1 cellular context compared by ENCODE assay signal in the genomic region with DNA sequence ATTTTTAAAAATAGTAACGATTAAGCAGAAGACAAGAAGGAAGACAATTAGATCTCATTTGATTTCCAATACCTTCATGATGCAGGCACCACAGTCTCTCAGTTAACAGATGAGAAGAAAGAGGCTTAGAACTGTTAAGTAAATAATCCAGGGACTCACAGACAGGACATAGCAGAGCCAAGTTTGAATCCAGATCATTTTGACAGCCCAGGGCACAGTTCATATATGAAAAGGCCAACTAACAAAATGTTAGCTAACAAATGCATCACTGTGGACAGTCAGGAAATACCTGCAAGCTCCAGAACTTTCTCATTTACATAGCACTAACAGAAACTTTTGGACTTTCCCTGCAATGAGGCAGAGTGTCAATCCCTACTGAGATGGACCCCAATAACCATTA.
TF ChIP-seq lines count a peak whose summit lies in the region.

No MANE protein-coding gene starts in this region.

TF ChIP-seq in HepG2, 621 proteins besides CTCF, POLR2A, EP300 and RAD21 (continued from another document and continues in another):
- TF ChIP-seq, protein P1, sequence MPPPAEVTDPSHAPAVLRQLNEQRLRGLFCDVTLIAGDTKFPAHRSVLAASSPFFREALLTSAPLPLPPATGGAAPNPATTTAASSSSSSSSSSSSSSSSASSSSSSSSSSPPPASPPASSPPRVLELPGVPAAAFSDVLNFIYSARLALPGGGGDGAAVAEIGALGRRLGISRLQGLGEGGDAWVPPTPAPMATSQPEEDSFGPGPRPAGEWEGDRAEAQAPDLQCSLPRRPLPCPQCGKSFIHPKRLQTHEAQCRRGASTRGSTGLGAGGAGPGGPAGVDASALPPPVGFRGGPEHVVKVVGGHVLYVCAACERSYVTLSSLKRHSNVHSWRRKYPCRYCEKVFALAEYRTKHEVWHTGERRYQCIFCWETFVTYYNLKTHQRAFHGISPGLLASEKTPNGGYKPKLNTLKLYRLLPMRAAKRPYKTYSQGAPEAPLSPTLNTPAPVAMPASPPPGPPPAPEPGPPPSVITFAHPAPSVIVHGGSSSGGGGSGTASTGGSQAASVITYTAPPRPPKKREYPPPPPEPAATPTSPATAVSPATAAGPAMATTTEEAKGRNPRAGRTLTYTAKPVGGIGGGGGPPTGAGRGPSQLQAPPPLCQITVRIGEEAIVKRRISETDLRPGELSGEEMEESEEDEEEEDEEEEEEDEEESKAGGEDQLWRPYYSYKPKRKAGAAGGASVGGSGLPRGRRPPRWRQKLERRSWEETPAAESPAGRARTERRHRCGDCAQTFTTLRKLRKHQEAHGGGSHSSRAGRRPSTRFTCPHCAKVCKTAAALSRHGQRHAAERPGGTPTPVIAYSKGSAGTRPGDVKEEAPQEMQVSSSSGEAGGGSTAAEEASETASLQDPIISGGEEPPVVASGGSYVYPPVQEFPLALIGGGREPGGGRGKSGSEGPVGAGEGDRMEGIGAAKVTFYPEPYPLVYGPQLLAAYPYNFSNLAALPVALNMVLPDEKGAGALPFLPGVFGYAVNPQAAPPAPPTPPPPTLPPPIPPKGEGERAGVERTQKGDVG (CRISPR knock-in tag; IDR thresholded peaks at IDR 0.05; ENCODE audit: borderline replicate concordance) = no peak
- TF ChIP-seq SAP130 (CRISPR knock-in tag; IDR thresholded peaks at IDR 0.05; ENCODE audit: low read depth) = peak; percentile 59
- TF ChIP-seq ZNF432 (CRISPR knock-in tag; IDR thresholded peaks at IDR 0.05; ENCODE audit: borderline replicate concordance) = no peak
- TF ChIP-seq, protein P2, sequence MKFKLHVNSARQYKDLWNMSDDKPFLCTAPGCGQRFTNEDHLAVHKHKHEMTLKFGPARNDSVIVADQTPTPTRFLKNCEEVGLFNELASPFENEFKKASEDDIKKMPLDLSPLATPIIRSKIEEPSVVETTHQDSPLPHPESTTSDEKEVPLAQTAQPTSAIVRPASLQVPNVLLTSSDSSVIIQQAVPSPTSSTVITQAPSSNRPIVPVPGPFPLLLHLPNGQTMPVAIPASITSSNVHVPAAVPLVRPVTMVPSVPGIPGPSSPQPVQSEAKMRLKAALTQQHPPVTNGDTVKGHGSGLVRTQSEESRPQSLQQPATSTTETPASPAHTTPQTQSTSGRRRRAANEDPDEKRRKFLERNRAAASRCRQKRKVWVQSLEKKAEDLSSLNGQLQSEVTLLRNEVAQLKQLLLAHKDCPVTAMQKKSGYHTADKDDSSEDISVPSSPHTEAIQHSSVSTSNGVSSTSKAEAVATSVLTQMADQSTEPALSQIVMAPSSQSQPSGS (CRISPR knock-in tag; IDR thresholded peaks at IDR 0.05) = no peak
- no peak for TF ChIP-seq ZNF292 (CRISPR knock-in tag; IDR thresholded peaks at IDR 0.05; ENCODE audit: borderline replicate concordance, low read depth)
- no peak; the same call in 1 of the 2 replicates for TF ChIP-seq TGIF2 (CRISPR knock-in tag; IDR thresholded peaks at IDR 0.05)
- TF ChIP-seq ZZZ3 (CRISPR knock-in tag; IDR thresholded peaks at IDR 0.05; ENCODE audit: borderline replicate concordance) = no peak
- TF ChIP-seq ZFP62 (CRISPR knock-in tag; IDR thresholded peaks at IDR 0.05) = no peak
- TF ChIP-seq ZNF510 (CRISPR knock-in tag; IDR thresholded peaks at IDR 0.05; ENCODE audit: low read depth) = no peak
- TF ChIP-seq LCORL (IDR thresholded peaks at IDR 0.05) = peak; percentile 14; the same call in 1 of the 2 replicates
- TF ChIP-seq LCORL (CRISPR knock-in tag; IDR thresholded peaks at IDR 0.05) = no peak
- TF ChIP-seq, protein P3, sequence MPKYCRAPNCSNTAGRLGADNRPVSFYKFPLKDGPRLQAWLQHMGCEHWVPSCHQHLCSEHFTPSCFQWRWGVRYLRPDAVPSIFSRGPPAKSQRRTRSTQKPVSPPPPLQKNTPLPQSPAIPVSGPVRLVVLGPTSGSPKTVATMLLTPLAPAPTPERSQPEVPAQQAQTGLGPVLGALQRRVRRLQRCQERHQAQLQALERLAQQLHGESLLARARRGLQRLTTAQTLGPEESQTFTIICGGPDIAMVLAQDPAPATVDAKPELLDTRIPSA (CRISPR knock-in tag; IDR thresholded peaks at IDR 0.05; ENCODE audit: borderline replicate concordance) = no peak
- TF ChIP-seq MTF2 (CRISPR knock-in tag; IDR thresholded peaks at IDR 0.05; ENCODE audit: borderline replicate concordance) = no peak
- TF ChIP-seq ZBTB20 (CRISPR knock-in tag; IDR thresholded peaks at IDR 0.05; ENCODE audit: borderline replicate concordance, low read depth) = no peak
- TF ChIP-seq MZF1 (CRISPR knock-in tag; IDR thresholded peaks at IDR 0.05; ENCODE audit: borderline replicate concordance) = no peak
- no peak for TF ChIP-seq BORCS8-MEF2B (CRISPR knock-in tag; IDR thresholded peaks at IDR 0.05)
- no peak for TF ChIP-seq KDM3A (CRISPR knock-in tag; IDR thresholded peaks at IDR 0.05; ENCODE audit: low read depth)
- no peak for TF ChIP-seq ZNF224 (CRISPR knock-in tag; IDR thresholded peaks at IDR 0.05)
- TF ChIP-seq RBM22 (optimal IDR thresholded peaks at IDR 0.05; ENCODE audit: low read length) = no peak
- no peak for TF ChIP-seq TCF12 (IDR thresholded peaks at IDR 0.05)
- no peak for TF ChIP-seq TCF12 (CRISPR knock-in tag; IDR thresholded peaks at IDR 0.05)
- TF ChIP-seq RXRB (CRISPR knock-in tag; IDR thresholded peaks at IDR 0.05; ENCODE audit: borderline replicate concordance) = no peak
- TF ChIP-seq CBX2 (IDR thresholded peaks at IDR 0.05; ENCODE audit: low read depth, low read length) = no peak
- no peak for TF ChIP-seq CBX2 (CRISPR knock-in tag; IDR thresholded peaks at IDR 0.05; ENCODE audit: low read depth)
- 0 out of 2 replicates have a peak, but pooled peaks have one; percentile 35 for TF ChIP-seq ZNF317 (CRISPR knock-in tag; IDR thresholded peaks at IDR 0.05)
- TF ChIP-seq, protein P4, sequence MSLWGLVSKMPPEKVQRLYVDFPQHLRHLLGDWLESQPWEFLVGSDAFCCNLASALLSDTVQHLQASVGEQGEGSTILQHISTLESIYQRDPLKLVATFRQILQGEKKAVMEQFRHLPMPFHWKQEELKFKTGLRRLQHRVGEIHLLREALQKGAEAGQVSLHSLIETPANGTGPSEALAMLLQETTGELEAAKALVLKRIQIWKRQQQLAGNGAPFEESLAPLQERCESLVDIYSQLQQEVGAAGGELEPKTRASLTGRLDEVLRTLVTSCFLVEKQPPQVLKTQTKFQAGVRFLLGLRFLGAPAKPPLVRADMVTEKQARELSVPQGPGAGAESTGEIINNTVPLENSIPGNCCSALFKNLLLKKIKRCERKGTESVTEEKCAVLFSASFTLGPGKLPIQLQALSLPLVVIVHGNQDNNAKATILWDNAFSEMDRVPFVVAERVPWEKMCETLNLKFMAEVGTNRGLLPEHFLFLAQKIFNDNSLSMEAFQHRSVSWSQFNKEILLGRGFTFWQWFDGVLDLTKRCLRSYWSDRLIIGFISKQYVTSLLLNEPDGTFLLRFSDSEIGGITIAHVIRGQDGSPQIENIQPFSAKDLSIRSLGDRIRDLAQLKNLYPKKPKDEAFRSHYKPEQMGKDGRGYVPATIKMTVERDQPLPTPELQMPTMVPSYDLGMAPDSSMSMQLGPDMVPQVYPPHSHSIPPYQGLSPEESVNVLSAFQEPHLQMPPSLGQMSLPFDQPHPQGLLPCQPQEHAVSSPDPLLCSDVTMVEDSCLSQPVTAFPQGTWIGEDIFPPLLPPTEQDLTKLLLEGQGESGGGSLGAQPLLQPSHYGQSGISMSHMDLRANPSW (CRISPR knock-in tag; IDR thresholded peaks at IDR 0.05; ENCODE audit: borderline replicate concordance) = no peak
- TF ChIP-seq NFRKB (IDR thresholded peaks at IDR 0.05) = no peak
- TF ChIP-seq, protein P5, sequence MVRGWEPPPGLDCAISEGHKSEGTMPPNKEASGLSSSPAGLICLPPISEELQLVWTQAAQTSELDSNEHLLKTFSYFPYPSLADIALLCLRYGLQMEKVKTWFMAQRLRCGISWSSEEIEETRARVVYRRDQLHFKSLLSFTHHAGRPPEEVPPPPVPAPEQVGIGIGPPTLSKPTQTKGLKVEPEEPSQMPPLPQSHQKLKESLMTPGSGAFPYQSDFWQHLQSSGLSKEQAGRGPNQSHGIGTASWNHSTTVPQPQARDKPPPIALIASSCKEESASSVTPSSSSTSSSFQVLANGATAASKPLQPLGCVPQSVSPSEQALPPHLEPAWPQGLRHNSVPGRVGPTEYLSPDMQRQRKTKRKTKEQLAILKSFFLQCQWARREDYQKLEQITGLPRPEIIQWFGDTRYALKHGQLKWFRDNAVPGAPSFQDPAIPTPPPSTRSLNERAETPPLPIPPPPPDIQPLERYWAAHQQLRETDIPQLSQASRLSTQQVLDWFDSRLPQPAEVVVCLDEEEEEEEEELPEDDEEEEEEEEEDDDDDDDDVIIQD (CRISPR knock-in tag; IDR thresholded peaks at IDR 0.05; ENCODE audit: low read depth) = no peak; the same call in 1 of the 2 replicates
- no peak for TF ChIP-seq KLF11 (CRISPR knock-in tag; IDR thresholded peaks at IDR 0.05)
- TF ChIP-seq ISL2 (CRISPR knock-in tag; IDR thresholded peaks at IDR 0.05) = no peak
- TF ChIP-seq PHF20 (CRISPR knock-in tag; IDR thresholded peaks at IDR 0.05) = no peak
- TF ChIP-seq ASH2L (IDR thresholded peaks at IDR 0.05; ENCODE audit: insufficient read length, low read depth, low read length) = peak; percentile 22
- TF ChIP-seq, protein P6, sequence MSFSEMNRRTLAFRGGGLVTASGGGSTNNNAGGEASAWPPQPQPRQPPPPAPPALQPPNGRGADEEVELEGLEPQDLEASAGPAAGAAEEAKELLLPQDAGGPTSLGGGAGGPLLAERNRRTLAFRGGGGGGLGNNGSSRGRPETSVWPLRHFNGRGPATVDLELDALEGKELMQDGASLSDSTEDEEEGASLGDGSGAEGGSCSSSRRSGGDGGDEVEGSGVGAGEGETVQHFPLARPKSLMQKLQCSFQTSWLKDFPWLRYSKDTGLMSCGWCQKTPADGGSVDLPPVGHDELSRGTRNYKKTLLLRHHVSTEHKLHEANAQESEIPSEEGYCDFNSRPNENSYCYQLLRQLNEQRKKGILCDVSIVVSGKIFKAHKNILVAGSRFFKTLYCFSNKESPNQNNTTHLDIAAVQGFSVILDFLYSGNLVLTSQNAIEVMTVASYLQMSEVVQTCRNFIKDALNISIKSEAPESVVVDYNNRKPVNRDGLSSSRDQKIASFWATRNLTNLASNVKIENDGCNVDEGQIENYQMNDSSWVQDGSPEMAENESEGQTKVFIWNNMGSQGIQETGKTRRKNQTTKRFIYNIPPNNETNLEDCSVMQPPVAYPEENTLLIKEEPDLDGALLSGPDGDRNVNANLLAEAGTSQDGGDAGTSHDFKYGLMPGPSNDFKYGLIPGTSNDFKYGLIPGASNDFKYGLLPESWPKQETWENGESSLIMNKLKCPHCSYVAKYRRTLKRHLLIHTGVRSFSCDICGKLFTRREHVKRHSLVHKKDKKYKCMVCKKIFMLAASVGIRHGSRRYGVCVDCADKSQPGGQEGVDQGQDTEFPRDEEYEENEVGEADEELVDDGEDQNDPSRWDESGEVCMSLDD (CRISPR knock-in tag; IDR thresholded peaks at IDR 0.05; ENCODE audit: borderline replicate concordance) = no peak
- TF ChIP-seq ZNF678 (CRISPR knock-in tag; IDR thresholded peaks at IDR 0.05) = no peak
- TF ChIP-seq, protein P7, sequence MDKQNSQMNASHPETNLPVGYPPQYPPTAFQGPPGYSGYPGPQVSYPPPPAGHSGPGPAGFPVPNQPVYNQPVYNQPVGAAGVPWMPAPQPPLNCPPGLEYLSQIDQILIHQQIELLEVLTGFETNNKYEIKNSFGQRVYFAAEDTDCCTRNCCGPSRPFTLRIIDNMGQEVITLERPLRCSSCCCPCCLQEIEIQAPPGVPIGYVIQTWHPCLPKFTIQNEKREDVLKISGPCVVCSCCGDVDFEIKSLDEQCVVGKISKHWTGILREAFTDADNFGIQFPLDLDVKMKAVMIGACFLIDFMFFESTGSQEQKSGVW (CRISPR knock-in tag; IDR thresholded peaks at IDR 0.05; ENCODE audit: borderline replicate concordance) = no peak
- TF ChIP-seq CBX1 (IDR thresholded peaks at IDR 0.05; ENCODE audit: low read depth) = no peak
- no peak for TF ChIP-seq KLF16 (CRISPR knock-in tag; IDR thresholded peaks at IDR 0.05)
- TF ChIP-seq, protein P8, sequence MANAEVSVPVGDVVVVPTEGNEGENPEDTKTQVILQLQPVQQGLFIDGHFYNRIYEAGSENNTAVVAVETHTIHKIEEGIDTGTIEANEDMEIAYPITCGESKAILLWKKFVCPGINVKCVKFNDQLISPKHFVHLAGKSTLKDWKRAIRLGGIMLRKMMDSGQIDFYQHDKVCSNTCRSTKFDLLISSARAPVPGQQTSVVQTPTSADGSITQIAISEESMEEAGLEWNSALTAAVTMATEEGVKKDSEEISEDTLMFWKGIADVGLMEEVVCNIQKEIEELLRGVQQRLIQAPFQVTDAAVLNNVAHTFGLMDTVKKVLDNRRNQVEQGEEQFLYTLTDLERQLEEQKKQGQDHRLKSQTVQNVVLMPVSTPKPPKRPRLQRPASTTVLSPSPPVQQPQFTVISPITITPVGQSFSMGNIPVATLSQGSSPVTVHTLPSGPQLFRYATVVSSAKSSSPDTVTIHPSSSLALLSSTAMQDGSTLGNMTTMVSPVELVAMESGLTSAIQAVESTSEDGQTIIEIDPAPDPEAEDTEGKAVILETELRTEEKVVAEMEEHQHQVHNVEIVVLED (CRISPR knock-in tag; IDR thresholded peaks at IDR 0.05; ENCODE audit: borderline replicate concordance) = no peak
- TF ChIP-seq KLF6 (CRISPR knock-in tag; IDR thresholded peaks at IDR 0.05) = no peak
- TF ChIP-seq ZC3H4 (CRISPR knock-in tag; IDR thresholded peaks at IDR 0.05; ENCODE audit: borderline replicate concordance) = no peak
- TF ChIP-seq NR3C1 (CRISPR knock-in tag; IDR thresholded peaks at IDR 0.05) = no peak
- TF ChIP-seq, protein P9, sequence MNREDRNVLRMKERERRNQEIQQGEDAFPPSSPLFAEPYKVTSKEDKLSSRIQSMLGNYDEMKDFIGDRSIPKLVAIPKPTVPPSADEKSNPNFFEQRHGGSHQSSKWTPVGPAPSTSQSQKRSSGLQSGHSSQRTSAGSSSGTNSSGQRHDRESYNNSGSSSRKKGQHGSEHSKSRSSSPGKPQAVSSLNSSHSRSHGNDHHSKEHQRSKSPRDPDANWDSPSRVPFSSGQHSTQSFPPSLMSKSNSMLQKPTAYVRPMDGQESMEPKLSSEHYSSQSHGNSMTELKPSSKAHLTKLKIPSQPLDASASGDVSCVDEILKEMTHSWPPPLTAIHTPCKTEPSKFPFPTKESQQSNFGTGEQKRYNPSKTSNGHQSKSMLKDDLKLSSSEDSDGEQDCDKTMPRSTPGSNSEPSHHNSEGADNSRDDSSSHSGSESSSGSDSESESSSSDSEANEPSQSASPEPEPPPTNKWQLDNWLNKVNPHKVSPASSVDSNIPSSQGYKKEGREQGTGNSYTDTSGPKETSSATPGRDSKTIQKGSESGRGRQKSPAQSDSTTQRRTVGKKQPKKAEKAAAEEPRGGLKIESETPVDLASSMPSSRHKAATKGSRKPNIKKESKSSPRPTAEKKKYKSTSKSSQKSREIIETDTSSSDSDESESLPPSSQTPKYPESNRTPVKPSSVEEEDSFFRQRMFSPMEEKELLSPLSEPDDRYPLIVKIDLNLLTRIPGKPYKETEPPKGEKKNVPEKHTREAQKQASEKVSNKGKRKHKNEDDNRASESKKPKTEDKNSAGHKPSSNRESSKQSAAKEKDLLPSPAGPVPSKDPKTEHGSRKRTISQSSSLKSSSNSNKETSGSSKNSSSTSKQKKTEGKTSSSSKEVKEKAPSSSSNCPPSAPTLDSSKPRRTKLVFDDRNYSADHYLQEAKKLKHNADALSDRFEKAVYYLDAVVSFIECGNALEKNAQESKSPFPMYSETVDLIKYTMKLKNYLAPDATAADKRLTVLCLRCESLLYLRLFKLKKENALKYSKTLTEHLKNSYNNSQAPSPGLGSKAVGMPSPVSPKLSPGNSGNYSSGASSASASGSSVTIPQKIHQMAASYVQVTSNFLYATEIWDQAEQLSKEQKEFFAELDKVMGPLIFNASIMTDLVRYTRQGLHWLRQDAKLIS (CRISPR knock-in tag; IDR thresholded peaks at IDR 0.05) = no peak
- no peak for TF ChIP-seq HNRNPUL1 (IDR thresholded peaks at IDR 0.05; ENCODE audit: low read depth, low read length)
- no peak for TF ChIP-seq NFE2 (CRISPR knock-in tag; IDR thresholded peaks at IDR 0.05)
- no peak for TF ChIP-seq ZNF850 (CRISPR knock-in tag; conservative IDR thresholded peaks at IDR 0.05)
- TF ChIP-seq ZNF841 (CRISPR knock-in tag; IDR thresholded peaks at IDR 0.05; ENCODE audit: borderline replicate concordance) = no peak
- no peak for TF ChIP-seq MIER3 (CRISPR knock-in tag; IDR thresholded peaks at IDR 0.05; ENCODE audit: borderline replicate concordance)
